Comparison of ENCODE assay signal across 1 cellular context in genomic region chr4:150217804-150218203, GRCh38.
TF ChIP-seq lines count a peak whose summit lies in the region.

No MANE protein-coding gene starts in this region.

TF ChIP-seq in SK-N-SH, 30 proteins besides CTCF, POLR2A, EP300 and RAD21 (continued from another document):
- no peak for TF ChIP-seq REST (IDR thresholded peaks at IDR 0.05; ENCODE audit: low read depth, low read length)
- no peak for TF ChIP-seq SMC3 (IDR thresholded peaks at IDR 0.05; ENCODE audit: low read depth, low read length)
- no peak for TF ChIP-seq EZH2phosphoT487 (IDR thresholded peaks at IDR 0.05; ENCODE audit: borderline replicate concordance, low read depth)
- TF ChIP-seq NFIC (IDR thresholded peaks at IDR 0.05; ENCODE audit: borderline replicate concordance) = no peak
- TF ChIP-seq USF1 (IDR thresholded peaks at IDR 0.05; ENCODE audit: borderline replicate concordance, low read depth) = no peak
- no peak for TF ChIP-seq YY1 (IDR thresholded peaks at IDR 0.05; ENCODE audit: low read depth)
- no peak for TF ChIP-seq ZBTB33 (IDR thresholded peaks at IDR 0.05; ENCODE audit: borderline replicate concordance, low read depth)
- no peak for TF ChIP-seq CHD2 (IDR thresholded peaks at IDR 0.05; ENCODE audit: low read length, partially characterized antibody)
- TF ChIP-seq SIN3A (IDR thresholded peaks at IDR 0.05; ENCODE audit: borderline replicate concordance, low read depth, low read length) = no peak
TF ChIP-seq in SK-N-SH: peak in this region for 0.
